Comparison of ENCODE assay signal across 1 cellular context in genomic region chr5:42992035-42992570, GRCh38.
TF ChIP-seq lines count a peak whose summit lies in the region.

No MANE protein-coding gene starts in this region.

TF ChIP-seq in HepG2, 621 proteins besides CTCF, POLR2A, EP300 and RAD21 (continued from another document and continues in another):
- TF ChIP-seq MXD3 (CRISPR knock-in tag; IDR thresholded peaks at IDR 0.05) (peak; percentile 33; the same call in 1 of the 2 replicates), DRAP1 (CRISPR knock-in tag; IDR thresholded peaks at IDR 0.05) (peak; percentile 50; the same call in 1 of the 2 replicates), IRX3 (CRISPR knock-in tag; IDR thresholded peaks at IDR 0.05; ENCODE audit: borderline replicate concordance, low read depth) (no peak), TFDP2 (CRISPR knock-in tag; IDR thresholded peaks at IDR 0.05) (no peak), ZFP91 (CRISPR knock-in tag; IDR thresholded peaks at IDR 0.05; ENCODE audit: borderline replicate concordance) (peak; percentile 47; the same call in 1 of the 2 replicates), ZNF18 (CRISPR knock-in tag; IDR thresholded peaks at IDR 0.05; ENCODE audit: insufficient replicate concordance) (peak; percentile 57), EHMT2 (IDR thresholded peaks at IDR 0.05; ENCODE audit: borderline replicate concordance, low read depth, low read length) (no peak), ZNF30 (CRISPR knock-in tag; IDR thresholded peaks at IDR 0.05) (no peak), ZFP36L2 (CRISPR knock-in tag; IDR thresholded peaks at IDR 0.05) (no peak), ATF4 (CRISPR knock-in tag; IDR thresholded peaks at IDR 0.05) (peak in 1 of 2 experiments; percentile 56; a peak in 2 of 4 replicates), SOX6 (IDR thresholded peaks at IDR 0.05) (no peak), SOX6 (CRISPR knock-in tag; IDR thresholded peaks at IDR 0.05) (no peak; the same call in 1 of the 2 replicates), ZMYM4 (CRISPR knock-in tag; IDR thresholded peaks at IDR 0.05) (peak; percentile 35; the same call in 1 of the 2 replicates), MAZ (IDR thresholded peaks at IDR 0.05; ENCODE audit: borderline replicate concordance, low read depth, low read length) (no peak), MAZ (CRISPR knock-in tag; IDR thresholded peaks at IDR 0.05; ENCODE audit: low read depth) (0 out of 2 replicates have a peak, but pooled peaks have one; percentile 23), ARID4A (CRISPR knock-in tag; IDR thresholded peaks at IDR 0.05; ENCODE audit: borderline replicate concordance) (peak; percentile 56), ZBTB43 (CRISPR knock-in tag; conservative IDR thresholded peaks at IDR 0.05) (no peak), ZNF687 (CRISPR knock-in tag; IDR thresholded peaks at IDR 0.05) (peak; percentile 87), JDP2 (CRISPR knock-in tag; IDR thresholded peaks at IDR 0.05; ENCODE audit: borderline replicate concordance) (no peak), FOXP1 (IDR thresholded peaks at IDR 0.05) (no peak), FOXP1 (CRISPR knock-in tag; IDR thresholded peaks at IDR 0.05) (no peak), ZSCAN21 (CRISPR knock-in tag; IDR thresholded peaks at IDR 0.05; ENCODE audit: borderline replicate concordance) (no peak), SMC3 (IDR thresholded peaks at IDR 0.05; ENCODE audit: low read length) (no peak), IKZF1 (IDR thresholded peaks at IDR 0.05) (no peak), MIXL1 (CRISPR knock-in tag; IDR thresholded peaks at IDR 0.05) (no peak), HMGA1 (CRISPR knock-in tag; conservative IDR thresholded peaks at IDR 0.05) (no peak), NR3C1 (CRISPR knock-in tag; IDR thresholded peaks at IDR 0.05) (no peak), ZFAT (CRISPR knock-in tag; conservative IDR thresholded peaks at IDR 0.05) (no peak), ZBTB1 (CRISPR knock-in tag; IDR thresholded peaks at IDR 0.05; ENCODE audit: borderline replicate concordance) (no peak), GATAD1 (CRISPR knock-in tag; IDR thresholded peaks at IDR 0.05) (peak; percentile 49; the same call in 1 of the 2 replicates), ZNF292 (CRISPR knock-in tag; IDR thresholded peaks at IDR 0.05; ENCODE audit: borderline replicate concordance, low read depth) (peak; percentile 92), HNF1B (CRISPR knock-in tag; IDR thresholded peaks at IDR 0.05) (0 out of 2 replicates have a peak, but pooled peaks have one; percentile 41), ZNF768 (CRISPR knock-in tag; IDR thresholded peaks at IDR 0.05) (no peak), ZNF232 (CRISPR knock-in tag; IDR thresholded peaks at IDR 0.05; ENCODE audit: borderline replicate concordance) (peak; percentile 8; the same call in 1 of the 2 replicates), ZNF510 (CRISPR knock-in tag; IDR thresholded peaks at IDR 0.05; ENCODE audit: low read depth) (no peak), ZNF124 (CRISPR knock-in tag; IDR thresholded peaks at IDR 0.05) (peak; percentile 89), PHF8 (CRISPR knock-in tag; IDR thresholded peaks at IDR 0.05) (peak; percentile 35; the same call in 1 of the 2 replicates), IRF2 (CRISPR knock-in tag; IDR thresholded peaks at IDR 0.05) (0 out of 2 replicates have a peak, but pooled peaks have one; percentile 20), NONO (IDR thresholded peaks at IDR 0.05) (no peak), NONO (CRISPR knock-in tag; conservative IDR thresholded peaks at IDR 0.05) (peak; percentile 65), NFE2L2 (IDR thresholded peaks at IDR 0.05; ENCODE audit: low read length) (no peak), TGIF2 (CRISPR knock-in tag; IDR thresholded peaks at IDR 0.05) (peak; percentile 60; the same call in 1 of the 2 replicates), ZUFSP (CRISPR knock-in tag; IDR thresholded peaks at IDR 0.05; ENCODE audit: borderline replicate concordance) (no peak), RELA (CRISPR knock-in tag; IDR thresholded peaks at IDR 0.05) (no peak)
